8 cellular contexts compared by ENCODE assay signal in the genomic region with DNA sequence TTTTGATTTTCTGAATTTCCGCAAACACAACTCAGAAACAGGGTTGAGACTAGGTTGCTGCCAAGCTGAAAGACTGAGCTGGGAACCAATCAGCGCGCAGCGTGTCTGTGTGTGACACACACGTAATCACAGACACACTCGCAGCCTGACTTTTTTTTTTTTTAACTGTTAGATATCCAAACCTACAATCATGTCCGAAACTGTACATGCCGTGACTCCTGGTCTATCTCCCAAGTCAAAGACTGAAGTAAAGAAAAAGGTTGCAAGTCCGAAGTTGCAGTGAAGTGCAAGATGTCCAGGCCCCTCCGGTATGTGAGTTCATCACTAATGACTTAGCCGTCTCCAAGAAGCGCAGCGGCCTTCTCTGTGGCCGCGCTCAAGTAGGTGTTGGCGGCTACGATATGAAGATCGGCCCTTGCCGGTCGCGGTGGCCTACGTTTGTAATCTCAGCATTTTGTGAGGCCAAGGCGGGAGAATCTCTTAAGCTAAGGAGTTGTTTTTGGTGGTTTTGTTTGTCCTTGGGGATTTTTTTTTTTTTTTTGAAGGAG.
DNase-seq lines count a peak whose midpoint lies in the region; ATAC-seq and TF ChIP-seq lines count a peak whose summit lies in the region.

No MANE protein-coding gene starts in this region.

- DNase-seq in GM06990 (ENCODE audit: extremely low read depth, insufficient read length) = peak; percentile 84
- DNase-seq in activated T-cell treated with anti-CD3 and anti-CD28 coated beads, Interleukin-2, amount 50 U/mL, for 48 hours = peak; percentile 75 to 82
- peak; percentile 93 to 94 for DNase-seq in erythroblast (lab: John Stamatoyannopoulos, UW)
- peak; percentile 87 to 96 (median 95) for DNase-seq in mucosa of descending colon
- DNase-seq in stimulated activated naive CD4-positive, alpha-beta T cell treated with Interleukin-2 at 50 U/mL for 16 hours (lab: John Stamatoyannopoulos, UW) = peak; percentile 79

- no peaks in the 10 kb centered on the region; the same call in 1 of the 2 replicates for H3K36me3 ChIP-seq in GM06990 (ENCODE audit: control insufficient read depth, insufficient read depth, low read length)
- peaks cover 4% of the 10 kb centered on the region for H3K36me3 ChIP-seq in OCI-LY3 (replicated peaks; ENCODE audit: low read depth, low read length)
- H3K36me3 ChIP-seq in mucosa of descending colon (ENCODE audit: low read depth) = no peaks in the 10 kb centered on the region

- intact Hi-C loops in mucosa of descending colon (cut with DNase I, micrococcal nuclease) = loop anchor here in 1 of 2 donors (5.0 kb wide), 1 partner anchor 38 kb away; a partner anchor contains a TSS

- H3K4me2 ChIP-seq in OCI-LY3 (ENCODE audit: low read length) = peak overlapping the region; percentile 75

- peak; percentile 92 for TF ChIP-seq POLR2A in erythroblast (IDR thresholded peaks at IDR 0.05; ENCODE audit: low read length)

- H4K20me1 ChIP-seq in OCI-LY3 (ENCODE audit: insufficient read depth, low read length) = no peaks in the 10 kb centered on the region

- peaks cover 8% of the 10 kb centered on the region for H3K79me2 ChIP-seq in OCI-LY3 (ENCODE audit: low read length)

- H3K27me3 ChIP-seq in GM06990 (replicated peaks; ENCODE audit: control insufficient read depth, insufficient read depth, low read length) (no peaks in the 10 kb centered on the region), OCI-LY3 (ENCODE audit: low read depth, low read length) (no peaks in the 10 kb centered on the region)

- H2AFZ ChIP-seq in OCI-LY3 (ENCODE audit: low read depth, low read length) = no peak overlapping the region

- ATAC-seq in HG03108 (IDR thresholded peaks at IDR 0.05; ENCODE audit: unreplicated experiment) = peak; percentile 28
- peak; percentile 64 for ATAC-seq in mucosa of descending colon
- no peak for ATAC-seq in HG02623 (IDR thresholded peaks at IDR 0.05; ENCODE audit: unreplicated experiment)

- TF ChIP-seq CTCF in GM06990 (IDR thresholded peaks at IDR 0.05; ENCODE audit: insufficient read depth, low read length, poor library complexity, severe bottlenecking) (no peak), OCI-LY3 (IDR thresholded peaks at IDR 0.05; ENCODE audit: low read depth, low read length) (no peak), mucosa of descending colon (IDR thresholded peaks at IDR 0.05) (no peak)

- H3K27ac ChIP-seq in OCI-LY3 (ENCODE audit: low read length) = peak overlapping the region; percentile 100

- H3K4me1 ChIP-seq in OCI-LY3 (ENCODE audit: low read length) (peaks cover 16% of the 10 kb centered on the region), mucosa of descending colon (ENCODE audit: low read depth) (peaks cover 6% of the 10 kb centered on the region)

- H3K4me3 ChIP-seq in GM06990 (replicated peaks; ENCODE audit: low read depth, low read length) (peak overlapping the region; percentile 76), OCI-LY3 (ENCODE audit: low read length) (peak overlapping the region; percentile 95), mucosa of descending colon (peak overlapping the region; percentile 18)

- H3K9ac ChIP-seq in OCI-LY3 (ENCODE audit: low read length) = peak overlapping the region; percentile 94

- H3K9me3 ChIP-seq in OCI-LY3 (ENCODE audit: insufficient read depth, low read length) (peaks cover 3% of the 10 kb centered on the region; the same call in 1 of the 2 replicates), mucosa of descending colon (no peaks in the 10 kb centered on the region)

Comparison
In these comparisons a context has a peak if more than half of its experiments do, and no peak if none do; other contexts are left out.
1. H3K4me3 ChIP-seq: peak in every context shown above with its lines; median percentile 95 in OCI-LY3; 76 in GM06990; 18 in mucosa of descending colon.